In the genomic region with DNA sequence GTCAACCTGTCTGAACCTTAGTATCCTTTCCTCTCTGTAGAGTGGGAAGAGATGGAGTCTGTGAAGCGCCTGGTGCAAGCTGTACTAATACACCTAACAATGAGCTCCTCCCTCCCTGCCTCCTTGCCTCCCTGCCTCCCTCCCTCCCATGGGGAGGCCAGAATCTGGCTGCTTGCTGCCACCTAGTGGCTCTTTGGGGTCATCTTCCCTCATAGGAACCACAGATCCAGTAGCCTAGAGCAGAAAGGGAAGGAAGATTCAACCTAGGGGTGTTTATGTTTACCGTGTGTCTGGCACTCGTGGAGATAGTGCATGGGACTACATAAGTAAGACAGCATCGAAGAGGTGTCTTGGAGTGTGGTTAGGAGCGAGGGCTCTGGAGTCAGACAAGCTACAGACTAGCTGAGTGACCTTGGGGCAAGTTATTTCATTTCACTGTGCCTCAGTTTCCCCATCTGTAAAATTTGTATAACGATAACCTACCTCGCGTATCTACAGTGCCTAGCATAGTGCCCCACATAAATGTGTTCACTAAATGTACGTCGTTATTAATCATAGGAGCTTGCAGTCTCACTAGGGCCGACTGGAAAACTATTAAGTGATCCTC, we compare ENCODE assay signal across 8 cellular contexts. TPM values are rescaled to one million over a fixed set of nuclear protein-coding genes. Genes with fewer than 3 reads are reported as not detected.
A peak's percentile ranks its signal among the peaks of the same experiment; 100 is the strongest.
DNase-seq lines count a peak whose midpoint lies in the region; ATAC-seq and TF ChIP-seq lines count a peak whose summit lies in the region.

No MANE protein-coding gene starts in this region.

- DNase-seq in activated CD4-positive, CD25-positive, alpha-beta regulatory T cell treated with anti-CD3 and anti-CD28 coated beads, Interleukin-2, amount 50 U/mL, for 16 hours (ENCODE audit: low read depth, low spot score), result peak; percentile 11
- no peak for DNase-seq in activated CD4-positive, CD25-positive, alpha-beta regulatory T cell (lab: John Stamatoyannopoulos, UW)
- peak; percentile 85 for DNase-seq in HT-29 (ENCODE audit: low spot score)
- peak; percentile 60 for DNase-seq in NOMO-1 treated with dmso at 0.1 percent for 144 hours (lab: John Stamatoyannopoulos, UW; ENCODE audit: unreplicated experiment)
- DNase-seq in activated T-cell treated with anti-CD3 and anti-CD28 coated beads for 1 hour (ENCODE audit: low read depth), result peak; percentile 18
- no peak for DNase-seq in esophagus squamous epithelium (lab: John Stamatoyannopoulos, UW)
- no peak for DNase-seq in natural killer cell treated with Interleukin-12 subunit alpha and Interleukin-12 subunit beta and Interleukin-15 and Interleukin-18, amount 100 ng/mL, for 72 hours (ENCODE audit: low spot score)
- peak; percentile 68 for DNase-seq in transverse colon

- WGBS in esophagus squamous epithelium, 2 donors, result 74 to 75% methylated on average over 9 to 11 of the region's 11 CpGs
- WGBS in transverse colon (ENCODE audit: low coverage in 1 of 2), 2 donors, result 64% methylated on average over 11 of the region's 11 CpGs; no CpG with 5 or more reads in 1 of the 2 donors

- ATAC-seq in natural killer cell treated with Interleukin-12 subunit alpha and Interleukin-12 subunit beta and Interleukin-15 and Interleukin-18, amount 100 ng/mL, for 72 hours, result peak; percentile 57 to 72

- no peak overlapping the region for H3K4me3 Mint-ChIP-seq in natural killer cell treated with Interleukin-12 subunit alpha and Interleukin-12 subunit beta and Interleukin-15 and Interleukin-18, amount 100 ng/mL, for 72 hours

- peak in 5 of 6 experiments; percentile 21 to 61 (median 45) for TF ChIP-seq CTCF in esophagus squamous epithelium (IDR thresholded peaks at IDR 0.05)
- TF ChIP-seq CTCF in transverse colon (IDR thresholded peaks at IDR 0.05), result peak; percentile 42 to 67 (median 59)

- H3K4me3 ChIP-seq in esophagus squamous epithelium (no peak overlapping the region), transverse colon (no peak overlapping the region)

- no peak overlapping the region for H3K27ac Mint-ChIP-seq in natural killer cell treated with Interleukin-12 subunit alpha and Interleukin-12 subunit beta and Interleukin-15 and Interleukin-18, amount 100 ng/mL, for 72 hours

- peaks cover 0 to 40% (median 4%) of the 10 kb centered on the region in 3 donors for H3K36me3 ChIP-seq in esophagus squamous epithelium
- H3K36me3 ChIP-seq in transverse colon, result no peaks in the 10 kb centered on the region

- peaks cover 0 to 5% (median 0%) of the 10 kb centered on the region in 4 donors for H3K27me3 ChIP-seq in esophagus squamous epithelium
- no peaks in the 10 kb centered on the region for H3K27me3 ChIP-seq in transverse colon

- TF ChIP-seq POLR2A in esophagus squamous epithelium (IDR thresholded peaks at IDR 0.05), result no peak
- TF ChIP-seq POLR2A in transverse colon (IDR thresholded peaks at IDR 0.05), result no peak

- intact Hi-C loops in esophagus squamous epithelium (cut with DNase I), result no loop called here
- intact Hi-C loops in transverse colon (cut with DNase I; ENCODE audit: low total_unique reads), result loop anchor here (5.0 kb wide), 1 partner anchor 184 kb away; a partner anchor contains a TSS

- no peaks in the 10 kb centered on the region for H3K9me3 ChIP-seq in esophagus squamous epithelium
- H3K9me3 ChIP-seq in transverse colon, result no peaks in the 10 kb centered on the region

- no peaks in the 10 kb centered on the region for H3K36me3 Mint-ChIP-seq in natural killer cell treated with Interleukin-12 subunit alpha and Interleukin-12 subunit beta and Interleukin-15 and Interleukin-18, amount 100 ng/mL, for 72 hours

- H3K27ac ChIP-seq in esophagus squamous epithelium (no peak overlapping the region), transverse colon (no peak overlapping the region)

- H3K4me1 Mint-ChIP-seq in natural killer cell treated with Interleukin-12 subunit alpha and Interleukin-12 subunit beta and Interleukin-15 and Interleukin-18, amount 100 ng/mL, for 72 hours (ENCODE audit: low read depth in 2 of 2), result no peaks in the 10 kb centered on the region

- peaks cover 17 to 19% of the 10 kb centered on the region in 2 donors for H3K27me3 Mint-ChIP-seq in natural killer cell treated with Interleukin-12 subunit alpha and Interleukin-12 subunit beta and Interleukin-15 and Interleukin-18, amount 100 ng/mL, for 72 hours

- no peak for TF ChIP-seq EP300 in transverse colon (IDR thresholded peaks at IDR 0.05; ENCODE audit: low read depth)

- no peaks in the 10 kb centered on the region for H3K9me3 Mint-ChIP-seq in natural killer cell treated with Interleukin-12 subunit alpha and Interleukin-12 subunit beta and Interleukin-15 and Interleukin-18, amount 100 ng/mL, for 72 hours

- in situ Hi-C loops in transverse colon (cut with MboI; ENCODE audit: low pct_ligation_motif_present in 1 of 4, low pct_unique_long_range_greater_than_20kb in 1 of 4, low sequenced_read_pairs in 3 of 4), result loop anchor here (25.0 kb wide), 1 partner anchor 179 kb away; a partner anchor contains a TSS

- H3K4me1 ChIP-seq in esophagus squamous epithelium, result no peaks in the 10 kb centered on the region
- no peaks in the 10 kb centered on the region for H3K4me1 ChIP-seq in transverse colon

RNA-seq across cellular contexts. Expression of a gene that starts 35.5 kb away (rescaled TPM):
- total RNA-seq in HT-29 (2014; rRNA removed; shearing (Covaris generic)), result 11.3 and 12.0 TPM in 2 replicates
- total RNA-seq in esophagus squamous epithelium (10 to 100 TPM; 10.6 to 23.7 (median 17.6) TPM), transverse colon (1 to 10 TPM; 4.2 to 9.3 (median 6.1) TPM)
- under 1 TPM in 1 of 2 donors, not detected in 1; 0.10 TPM for total RNA-seq in natural killer cell treated with Interleukin-12 subunit alpha and Interleukin-12 subunit beta and Interleukin-15 and Interleukin-18, amount 100 ng/mL, for 72 hours

Comparison
In these comparisons a context has a peak if more than half of its experiments do, and no peak if none do; other contexts are left out.
1. DNase-seq: peak in activated CD4-positive, CD25-positive, alpha-beta regulatory T cell treated with anti-CD3 and anti-CD28 coated beads, Interleukin-2, amount 50 U/mL, for 16 hours (single experiment), HT-29 (single experiment), NOMO-1 treated with dmso at 0.1 percent for 144 hours (single experiment), activated T-cell treated with anti-CD3 and anti-CD28 coated beads for 1 hour (single experiment) and transverse colon (single experiment); none in activated CD4-positive, CD25-positive, alpha-beta regulatory T cell (0 of 4), esophagus squamous epithelium (single experiment) and natural killer cell treated with Interleukin-12 subunit alpha and Interleukin-12 subunit beta and Interleukin-15 and Interleukin-18, amount 100 ng/mL, for 72 hours (single experiment).
2. RNA of a gene that starts 35.5 kb away (total RNA-seq): 10.6 to 23.7 TPM in esophagus squamous epithelium, 11.3 to 12.0 TPM in HT-29 and 4.2 to 9.3 TPM in transverse colon; 0.10 TPM in natural killer cell treated with Interleukin-12 subunit alpha and Interleukin-12 subunit beta and Interleukin-15 and Interleukin-18, amount 100 ng/mL, for 72 hours; every median in the first group is over 4 times any median in the second.